ENCODE assay signal across 8 cellular contexts in genomic region chrX:130165181-130165702, GRCh38. TPM values are rescaled to one million over a fixed set of nuclear protein-coding genes. Genes with fewer than 3 reads are reported as not detected.
DNase-seq lines count a peak whose midpoint lies in the region; ATAC-seq and TF ChIP-seq lines count a peak whose summit lies in the region.

No MANE protein-coding gene starts in this region.

- H3K36me3 ChIP-seq in urinary bladder (ENCODE audit: insufficient read depth) = no peaks in the 10 kb centered on the region

- ATAC-seq in GM19455 (IDR thresholded peaks at IDR 0.05; ENCODE audit: unreplicated experiment) = no peak

- 0% methylated on average over 32 of the region's 32 CpGs for WGBS in urinary bladder

- DNase-seq in GM12865 (ENCODE audit: low read depth) = no peak
- DNase-seq in NAMALWA (ENCODE audit: low spot score) = peak; percentile 50
- peak; percentile 40 for DNase-seq in choroid plexus epithelial cell (ENCODE audit: low read depth)
- DNase-seq in midbrain (lab: John Stamatoyannopoulos, UW) = peak; percentile 64
- no peak for DNase-seq in activated effector memory CD4-positive, alpha-beta T cell treated with Interleukin-2 at 50 U/mL for 16 hours
- DNase-seq in RPMI8226 = no peak

- TF ChIP-seq CTCF in GM12865 (IDR thresholded peaks at IDR 0.05; ENCODE audit: insufficient read depth, low read depth, low read length, missing control alignments) = no peak
- TF ChIP-seq CTCF in choroid plexus epithelial cell (conservative IDR thresholded peaks at IDR 0.05; ENCODE audit: low read depth, low read length) = no peak

- H3K4me1 ChIP-seq in urinary bladder (ENCODE audit: insufficient read depth) = peaks cover 2% of the 10 kb centered on the region

- H3K27ac ChIP-seq in urinary bladder (ENCODE audit: low read depth) = peak overlapping the region; percentile 60

- H3K4me3 ChIP-seq in GM12865 (ENCODE audit: low read depth, low read length) = peak overlapping the region; percentile 73
- H3K4me3 ChIP-seq in choroid plexus epithelial cell (ENCODE audit: low read depth, low read length) = peak overlapping the region; percentile 73
- peak overlapping the region; percentile 46 for H3K4me3 ChIP-seq in urinary bladder (ENCODE audit: low read depth, low read length)

RNA-seq across cellular contexts. Expression of gene AIFM1, which starts 0.4 kb away (rescaled TPM):
- 10.8 TPM for total RNA-seq in urinary bladder
- 26.2 TPM for polyA plus RNA-seq in urinary bladder

RNA-seq across cellular contexts. Expression of gene RAB33A, which starts 6.5 kb away (rescaled TPM):
- 2.5 TPM for total RNA-seq in urinary bladder
- 2.4 TPM for polyA plus RNA-seq in urinary bladder

RNA-seq across cellular contexts. Expression of gene ELF4, which starts 54.9 kb away (rescaled TPM):
- 11.3 TPM for total RNA-seq in urinary bladder
- 13.7 TPM for polyA plus RNA-seq in urinary bladder

Comparison
In these comparisons a context has a peak if more than half of its experiments do, and no peak if none do; other contexts are left out.
1. DNase-seq: peak in NAMALWA (single experiment), choroid plexus epithelial cell (single experiment) and midbrain (single experiment); none in GM12865 (single experiment), activated effector memory CD4-positive, alpha-beta T cell treated with Interleukin-2 at 50 U/mL for 16 hours (single experiment) and RPMI8226 (single experiment).
2. Peak in every context shown above with its lines, with median percentiles within 50 percentile points of each other: H3K4me3 ChIP-seq.